9 cellular contexts compared by ENCODE assay signal in genomic region chr10:98262571-98262970, GRCh38. TPM values are rescaled to one million over a fixed set of nuclear protein-coding genes. Genes with fewer than 3 reads are reported as not detected.
DNase-seq lines count a peak whose midpoint lies in the region; ATAC-seq and TF ChIP-seq lines count a peak whose summit lies in the region.
"Had no signal": no experiment of that assay in that cellular context is flagged by ENCODE, and none has a peak within 500 bp of the region (broad histone marks: within the 10 kb centered on the region; RNA-seq: fewer than 3 reads in every experiment).

No MANE protein-coding gene starts in this region.

- no peaks in the 10 kb centered on the region for H3K36me3 Mint-ChIP-seq in glutamatergic neuron (ENCODE audit: unreplicated experiment)

- peaks cover 10% of the 10 kb centered on the region for H3K9me3 Mint-ChIP-seq in glutamatergic neuron (ENCODE audit: unreplicated experiment)

- intact Hi-C loops in stomach (cut with DNase I; ENCODE audit: low total_unique reads) = no loop called here

- no peak for DNase-seq in HFF-Myc (ENCODE audit: extremely low read depth, low read depth)
- no peak for DNase-seq in glutamatergic neuron
- DNase-seq in stomach = peak; percentile 39
- no peak for DNase-seq in epidermal melanocyte (ENCODE audit: insufficient read length, low spot score)
- DNase-seq in NCI-H1694 treated with DMSO at 0.1 percent for 48 hours (lab: John Stamatoyannopoulos, UW) = no peak

- no peak for TF ChIP-seq POLR2A in stomach (IDR thresholded peaks at IDR 0.05)

- peaks cover 8% of the 10 kb centered on the region for H3K27me3 Mint-ChIP-seq in glutamatergic neuron (ENCODE audit: unreplicated experiment)

- no peak overlapping the region for H3K4me3 Mint-ChIP-seq in glutamatergic neuron (ENCODE audit: unreplicated experiment)

- TF ChIP-seq CTCF in C4-2B (conservative IDR thresholded peaks at IDR 0.05) = peak; percentile 83
- TF ChIP-seq CTCF in HFF-Myc (IDR thresholded peaks at IDR 0.05; ENCODE audit: low read depth, low read length, missing control alignments) = peak; percentile 41
- peak; percentile 14 for TF ChIP-seq CTCF in glutamatergic neuron (IDR thresholded peaks at IDR 0.05; ENCODE audit: partially characterized antibody, unreplicated experiment)
- peak in 2 of 7 experiments; percentile 18 to 42 for TF ChIP-seq CTCF in stomach (IDR thresholded peaks at IDR 0.05)

- no peak overlapping the region for H3K27ac Mint-ChIP-seq in glutamatergic neuron (ENCODE audit: unreplicated experiment)

- WGBS in stomach, 5 donors = 60 to 77% (median 69%) methylated on average over 2 to 7 of the region's 7 CpGs

- no peaks in the 10 kb centered on the region for H3K36me3 ChIP-seq in stomach

- TF ChIP-seq EP300 in stomach (IDR thresholded peaks at IDR 0.05) = no peak

- H3K4me1 Mint-ChIP-seq in glutamatergic neuron (ENCODE audit: low read depth, unreplicated experiment) = peaks cover 13% of the 10 kb centered on the region

- no peaks in the 10 kb centered on the region for H3K9me3 ChIP-seq in stomach

- H3K4me1 ChIP-seq in stomach = peaks cover 5 to 37% (median 15%) of the 10 kb centered on the region in 4 donors

- H3K27ac ChIP-seq in C4-2B (no peak overlapping the region), stomach (no peak overlapping the region)
- H3K27ac ChIP-seq: epithelial cell of prostate had no signal

- ATAC-seq in SK-N-SH treated with all-trans-retinoic acid at 6 μM for 48 hours = peak; percentile 50
- ATAC-seq in GM19324 (IDR thresholded peaks at IDR 0.05; ENCODE audit: low FRiP score, unreplicated experiment) = no peak

- H3K27me3 ChIP-seq in stomach = peaks cover 0 to 17% (median 5%) of the 10 kb centered on the region in 3 donors

- no peak overlapping the region for H3K4me3 ChIP-seq in HFF-Myc (replicated peaks; ENCODE audit: low read depth, low read length)
- no peak overlapping the region for H3K4me3 ChIP-seq in stomach

TF ChIP-seq in SK-N-SH treated with all-trans-retinoic acid at 6 μM for 48 hours, 23 proteins besides CTCF, POLR2A, EP300 and RAD21:
- no peak for TF ChIP-seq CSRNP3 (CRISPR knock-in tag; IDR thresholded peaks at IDR 0.05)
- no peak for TF ChIP-seq CSDC2 (CRISPR knock-in tag; IDR thresholded peaks at IDR 0.05)
- no peak for TF ChIP-seq ISL1 (CRISPR knock-in tag; IDR thresholded peaks at IDR 0.05)
- no peak for TF ChIP-seq CREB5 (CRISPR knock-in tag; IDR thresholded peaks at IDR 0.05; ENCODE audit: low read depth)
- TF ChIP-seq POU6F1 (CRISPR knock-in tag; IDR thresholded peaks at IDR 0.05; ENCODE audit: borderline replicate concordance, low read depth) = no peak
- TF ChIP-seq SNAI2 (CRISPR knock-in tag; IDR thresholded peaks at IDR 0.05) = no peak
- TF ChIP-seq PPARA (CRISPR knock-in tag; IDR thresholded peaks at IDR 0.05; ENCODE audit: borderline replicate concordance) = no peak
- TF ChIP-seq ZFP30 (CRISPR knock-in tag; IDR thresholded peaks at IDR 0.05) = no peak
- TF ChIP-seq TSHZ2 (CRISPR knock-in tag; IDR thresholded peaks at IDR 0.05) = no peak
- no peak for TF ChIP-seq ZNF8 (CRISPR knock-in tag; IDR thresholded peaks at IDR 0.05)
- no peak for TF ChIP-seq ZNF565 (CRISPR knock-in tag; conservative IDR thresholded peaks at IDR 0.05; ENCODE audit: low read depth)
- no peak for TF ChIP-seq RARB (CRISPR knock-in tag; IDR thresholded peaks at IDR 0.05)
- no peak for TF ChIP-seq ZC3H10 (CRISPR knock-in tag; IDR thresholded peaks at IDR 0.05)

RNA-seq across cellular contexts. Expression of gene LOXL4, which starts 5.4 kb away (rescaled TPM):
- total RNA-seq in glutamatergic neuron (ENCODE audit: unreplicated experiment) (6.1 TPM), stomach (10 to 100 TPM in 1 of 5 donors, 1 to 10 TPM in 3, under 1 TPM in 1; 0.29 to 23.7 (median 2.0) TPM)
- polyA plus RNA-seq in stomach = 1 to 10 TPM; 1.2 to 1.6 (median 1.4) TPM
